ENCODE assay signal across 27 cellular contexts in genomic region chr5:37533851-37534250, GRCh38.
DNase-seq lines count a peak whose midpoint lies in the region; ATAC-seq and TF ChIP-seq lines count a peak whose summit lies in the region.
"Had no signal": no experiment of that assay in that cellular context is flagged by ENCODE, and none has a peak within 500 bp of the region (broad histone marks: within the 10 kb centered on the region; RNA-seq: fewer than 3 reads in every experiment).

No MANE protein-coding gene starts in this region.

- DNase-seq in GM23248 (peak; percentile 48), RPMI7951 (ENCODE audit: low read depth) (peak; percentile 10), trophoblast cell (peak; percentile 93 to 96), HT-29 (ENCODE audit: low spot score) (no peak), NCI-H748 (lab: John Stamatoyannopoulos, UW; ENCODE audit: unreplicated experiment) (no peak), OCI-M1 (lab: John Stamatoyannopoulos, UW) (no peak)
- DNase-seq: activated CD4-positive, alpha-beta T cell treated with anti-CD3 and anti-CD28 coated beads, Interleukin-2, amount 50 U/mL, for 1 hour; activated CD8-positive, alpha-beta memory T cell treated with anti-CD3 and anti-CD28 coated beads, Interleukin-2, amount 50 U/mL, for 48 hours; activated effector memory CD4-positive, alpha-beta T cell treated with anti-CD3 and anti-CD28 coated beads, Interleukin-2, amount 50 U/mL, for 16 hours; amniotic stem cell; BE2C; Calu3; endodermal cell; KG1; left cardiac atrium; natural killer cell; NCI-H1048; NCI-H2081; NCI-H510A; stimulated activated CD4-positive, alpha-beta T cell treated with anti-CD3 and anti-CD28 coated beads, Interleukin-4, amount 100 ng/mL, for 1 hour; stomach; T-cell; upper lobe of left lung had no signal

- no peak overlapping the region for H2BK120ac ChIP-seq in trophoblast cell (ENCODE audit: insufficient read depth, low read length, poor library complexity)

- H2BK5ac ChIP-seq in trophoblast cell (ENCODE audit: low read depth, low read length, poor library complexity): no peak overlapping the region

- TF ChIP-seq CTCF in gastroesophageal sphincter (IDR thresholded peaks at IDR 0.05): no peak

- no peaks in the 10 kb centered on the region for H3K79me1 ChIP-seq in trophoblast cell (ENCODE audit: low read length)

- no peak overlapping the region for H3K4me2 ChIP-seq in GM23248 (ENCODE audit: unreplicated experiment)
- no peak overlapping the region for H3K4me2 ChIP-seq in trophoblast cell (ENCODE audit: low read length)

- H3K4me3 ChIP-seq in GM23248 (no peak overlapping the region), trophoblast cell (ENCODE audit: low read depth, low read length) (no peak overlapping the region), gastroesophageal sphincter (no peak overlapping the region)
- H3K4me3 ChIP-seq: HAP-1, stomach, upper lobe of left lung had no signal

- no peak overlapping the region for H3K23ac ChIP-seq in trophoblast cell (ENCODE audit: low read length)

- H3K27me3 ChIP-seq in GM23248 (replicated peaks; ENCODE audit: insufficient read depth) (no peaks in the 10 kb centered on the region), trophoblast cell (ENCODE audit: insufficient read depth, low read length) (no peaks in the 10 kb centered on the region), gastroesophageal sphincter (no peaks in the 10 kb centered on the region)
- H3K27me3 ChIP-seq: BE2C, stomach, upper lobe of left lung had no signal

- no peak overlapping the region for H2BK12ac ChIP-seq in trophoblast cell (ENCODE audit: low read length)

- H3K18ac ChIP-seq in trophoblast cell (ENCODE audit: low read length): no peak overlapping the region

- H2AK5ac ChIP-seq in trophoblast cell (ENCODE audit: low read length): no peak overlapping the region

- H3K36me3 ChIP-seq in GM23248 (ENCODE audit: low read depth) (no peaks in the 10 kb centered on the region), trophoblast cell (ENCODE audit: control insufficient read depth in 1 of 2, insufficient read depth in 2 of 2, low read length in 2 of 2) (no peaks in the 10 kb centered on the region), gastroesophageal sphincter (peaks cover 0 to 12% of the 10 kb centered on the region in 2 donors)
- H3K36me3 ChIP-seq: BE2C, HAP-1 had no signal

- H3K14ac ChIP-seq in trophoblast cell (ENCODE audit: low read length): no peak overlapping the region

- no peak for TF ChIP-seq EP300 in gastroesophageal sphincter (IDR thresholded peaks at IDR 0.05)

- H3K9ac ChIP-seq in GM23248 (no peak overlapping the region), trophoblast cell (ENCODE audit: low read length) (no peak overlapping the region)

- H3K9me3 ChIP-seq in GM23248 (ENCODE audit: low read depth) (no peaks in the 10 kb centered on the region), trophoblast cell (ENCODE audit: insufficient read depth, low read depth, low read length) (no peaks in the 10 kb centered on the region), gastroesophageal sphincter (peaks cover 0 to 6% (median 0%) of the 10 kb centered on the region in 3 donors)
- H3K9me3 ChIP-seq: BE2C, HAP-1, upper lobe of left lung had no signal

- no peak overlapping the region for H4K91ac ChIP-seq in trophoblast cell (ENCODE audit: low read depth, low read length)

- 95 to 98% methylated on average over 6 of the region's 6 CpGs for WGBS in GM23248 (ENCODE audit: low coverage in 1 of 2, low lambda C conversion rate in 2 of 2, missing lambda C conversion rate in 2 of 2), 2 experiments
- WGBS in trophoblast cell (ENCODE audit: extremely low coverage, insufficient coverage, insufficient read length): no CpG with 5 or more reads among the region's 6 CpGs
- WGBS in gastroesophageal sphincter (ENCODE audit: low coverage in 1 of 2), 2 donors: 100% methylated on average over 2 of the region's 6 CpGs

- H4K20me1 ChIP-seq in GM23248 (ENCODE audit: insufficient read depth): no peaks in the 10 kb centered on the region

- H4K12ac ChIP-seq in trophoblast cell (ENCODE audit: low read depth, low read length): no peak overlapping the region

- H2AFZ ChIP-seq in GM23248 (no peak overlapping the region), trophoblast cell (ENCODE audit: insufficient read depth, low read length, poor library complexity) (no peak overlapping the region)

- H3K4me1 ChIP-seq in GM23248 (ENCODE audit: insufficient read depth): 0 out of 2 replicates have a peak, but pooled peaks cover 6% of the 10 kb centered on the region
- no peaks in the 10 kb centered on the region for H3K4me1 ChIP-seq in trophoblast cell (ENCODE audit: control insufficient read depth in 1 of 2, insufficient read depth in 2 of 2, low read length in 2 of 2)
- no peaks in the 10 kb centered on the region for H3K4me1 ChIP-seq in gastroesophageal sphincter
- H3K4me1 ChIP-seq: BE2C, stomach, upper lobe of left lung had no signal

- H3K4ac ChIP-seq in trophoblast cell (ENCODE audit: low read depth, low read length): no peak overlapping the region

- no peaks in the 10 kb centered on the region for H3K9me2 ChIP-seq in GM23248 (ENCODE audit: insufficient read depth)

- ATAC-seq in esophagus mucosa (peak; percentile 59), gastroesophageal sphincter (no peak)
- ATAC-seq: natural killer cell, Right ventricle myocardium inferior, T-cell had no signal

- H3K27ac ChIP-seq in GM23248: no peak overlapping the region
- H3K27ac ChIP-seq in trophoblast cell (ENCODE audit: low read depth, low read length): no peak overlapping the region
- H3K27ac ChIP-seq in gastroesophageal sphincter: no peak overlapping the region
- H3K27ac ChIP-seq: stomach, upper lobe of left lung had no signal

- H3F3A ChIP-seq in GM23248 (ENCODE audit: insufficient read depth): no peaks in the 10 kb centered on the region

- no peak overlapping the region for H4K8ac ChIP-seq in trophoblast cell (ENCODE audit: low read depth, low read length)

- TF ChIP-seq POLR2A in gastroesophageal sphincter (IDR thresholded peaks at IDR 0.05): no peak

- peaks cover 15% of the 10 kb centered on the region; the same call in 1 of the 2 replicates for H3K79me2 ChIP-seq in GM23248 (ENCODE audit: insufficient read depth)
- no peaks in the 10 kb centered on the region for H3K79me2 ChIP-seq in trophoblast cell (ENCODE audit: control insufficient read depth, insufficient read depth, low read length, poor library complexity)

- in situ Hi-C loops in GM23248 (cut with MboI): no loop called here

Comparison
In these comparisons a context has a peak if more than half of its experiments do, and no peak if none do; other contexts are left out.
1. DNase-seq: peak in GM23248 (single experiment), RPMI7951 (single experiment) and trophoblast cell (2 of 2); none in HT-29 (single experiment), NCI-H748 (single experiment) and OCI-M1 (single experiment).